1 cellular context compared by ENCODE assay signal in genomic region chrY:2837932-2838331, GRCh38.
TF ChIP-seq lines count a peak whose summit lies in the region.

No MANE protein-coding gene starts in this region.

TF ChIP-seq in HepG2, 621 proteins besides CTCF, POLR2A, EP300 and RAD21 (continues in another document):
- TF ChIP-seq RFXANK (CRISPR knock-in tag; IDR thresholded peaks at IDR 0.05) (no peak), ZNF598 (CRISPR knock-in tag; IDR thresholded peaks at IDR 0.05; ENCODE audit: borderline replicate concordance) (no peak), ZBTB26 (CRISPR knock-in tag; IDR thresholded peaks at IDR 0.05; ENCODE audit: borderline replicate concordance) (no peak), SAFB2 (CRISPR knock-in tag; IDR thresholded peaks at IDR 0.05; ENCODE audit: borderline replicate concordance, low read depth) (no peak), ZNF644 (CRISPR knock-in tag; IDR thresholded peaks at IDR 0.05; ENCODE audit: low read depth) (no peak), ZFX (CRISPR knock-in tag; IDR thresholded peaks at IDR 0.05; ENCODE audit: low read depth) (peak; percentile 81), PAX8 (CRISPR knock-in tag; IDR thresholded peaks at IDR 0.05; ENCODE audit: borderline replicate concordance) (no peak), GLI4 (CRISPR knock-in tag; IDR thresholded peaks at IDR 0.05; ENCODE audit: borderline replicate concordance) (no peak), ZNF142 (CRISPR knock-in tag; IDR thresholded peaks at IDR 0.05) (no peak), ZHX2 (IDR thresholded peaks at IDR 0.05; ENCODE audit: low read depth) (no peak), ZHX2 (CRISPR knock-in tag; IDR thresholded peaks at IDR 0.05; ENCODE audit: borderline replicate concordance) (no peak), PAXIP1 (CRISPR knock-in tag; conservative IDR thresholded peaks at IDR 0.05) (peak; percentile 74), GABPB1 (CRISPR knock-in tag; IDR thresholded peaks at IDR 0.05) (no peak), CBX1 (IDR thresholded peaks at IDR 0.05; ENCODE audit: low read depth) (no peak), ZNF33A (CRISPR knock-in tag; IDR thresholded peaks at IDR 0.05; ENCODE audit: borderline replicate concordance) (no peak), ZNF451 (CRISPR knock-in tag; IDR thresholded peaks at IDR 0.05) (no peak), ZNF546 (CRISPR knock-in tag; conservative IDR thresholded peaks at IDR 0.05) (no peak), ZFP36L1 (CRISPR knock-in tag; IDR thresholded peaks at IDR 0.05) (no peak), KDM1A (CRISPR knock-in tag; IDR thresholded peaks at IDR 0.05) (no peak), RELA (CRISPR knock-in tag; IDR thresholded peaks at IDR 0.05) (no peak), CBX2 (IDR thresholded peaks at IDR 0.05; ENCODE audit: low read depth, low read length) (no peak), CBX2 (CRISPR knock-in tag; IDR thresholded peaks at IDR 0.05; ENCODE audit: low read depth) (no peak), ZNF407 (CRISPR knock-in tag; IDR thresholded peaks at IDR 0.05; ENCODE audit: not compliant biosample characterization) (no peak), HCFC1 (IDR thresholded peaks at IDR 0.05; ENCODE audit: low read depth, low read length) (no peak)
